In genomic region chr9:28915256-28915930, GRCh38 we compare ENCODE assay signal across 23 cellular contexts.
DNase-seq lines count a peak whose midpoint lies in the region; ATAC-seq, FAIRE-seq and TF ChIP-seq lines count a peak whose summit lies in the region.
"Had no signal": no experiment of that assay in that cellular context is flagged by ENCODE, and none has a peak within 500 bp of the region (broad histone marks: within the 10 kb centered on the region; RNA-seq: fewer than 3 reads in every experiment).

No MANE protein-coding gene starts in this region.

- H3K9ac ChIP-seq in HUES48 (ENCODE audit: low read depth, low read length) (no peak overlapping the region), colonic mucosa (ENCODE audit: low read depth in 2 of 2, low read length in 2 of 2) (no peak overlapping the region)

- FAIRE-seq in HTR-8/SVneo (lab: Jason Lieb, UNC) = no peak
- FAIRE-seq: G401.6 had no signal

- H3K4me3 ChIP-seq in HUES48 (ENCODE audit: low read depth, low read length) = no peak overlapping the region
- no peak overlapping the region for H3K4me3 ChIP-seq in colonic mucosa
- no peak overlapping the region for H3K4me3 ChIP-seq in left lung
- H3K4me3 ChIP-seq: lung had no signal

- peak; percentile 84 for ATAC-seq in left lung
- ATAC-seq in HG03354 (IDR thresholded peaks at IDR 0.05; ENCODE audit: poor library complexity, severe bottlenecking, unreplicated experiment) = no peak
- ATAC-seq in HG03045 (IDR thresholded peaks at IDR 0.05; ENCODE audit: unreplicated experiment) = no peak
- ATAC-seq: right cardiac atrium, WTC11 had no signal

- H3K27me3 ChIP-seq in HUES48 (ENCODE audit: control insufficient read depth, insufficient read depth, low read length) (no peaks in the 10 kb centered on the region), colonic mucosa (no peaks in the 10 kb centered on the region), left lung (no peaks in the 10 kb centered on the region)

- H3K9me3 ChIP-seq in HUES48 (ENCODE audit: control insufficient read depth, insufficient read depth, low read length) (peaks cover 6% of the 10 kb centered on the region), colonic mucosa (no peaks in the 10 kb centered on the region), left lung (no peaks in the 10 kb centered on the region)

- peak; percentile 43 for DNase-seq in A172 (ENCODE audit: low spot score)
- DNase-seq in colonic mucosa = peak; percentile 62
- DNase-seq in left lung = no peak
- no peak for DNase-seq in HTR-8/SVneo (ENCODE audit: insufficient read length, low spot score)
- no peak for DNase-seq in activated effector memory CD4-positive, alpha-beta T cell treated with anti-CD3 and anti-CD28 coated beads, Interleukin-2, amount 50 U/mL, for 16 hours
- DNase-seq: activated CD4-positive, alpha-beta memory T cell treated with anti-CD3 and anti-CD28 coated beads for 36 hours; activated naive CD4-positive, alpha-beta T cell; activated T-cell treated with anti-CD3 and anti-CD28 coated beads for 4 hours; amygdala; C1 segment of cervical spinal cord; effector CD8-positive, alpha-beta T cell; HFFc6; naive B cell; NCI-H1694 treated with DMSO at 0.1 percent for 48 hours; NCI-H774; occipital lobe; right cardiac atrium had no signal

- H3K36me3 ChIP-seq in HUES48 (ENCODE audit: control insufficient read depth, insufficient read depth, low read length) (no peaks in the 10 kb centered on the region), colonic mucosa (no peaks in the 10 kb centered on the region), left lung (no peaks in the 10 kb centered on the region)

- intact Hi-C loops in colonic mucosa (cut with DNase I) (no loop called here), left lung (cut with DNase I) (no loop called here)

- H3K27ac ChIP-seq in HUES48 (ENCODE audit: low read depth, low read length) (peak overlapping the region; percentile 21), colonic mucosa (peak overlapping the region; percentile 42), left lung (no peak overlapping the region)

- no peaks in the 10 kb centered on the region for H3K4me1 ChIP-seq in HUES48 (ENCODE audit: control insufficient read depth, insufficient read depth, low read length)
- H3K4me1 ChIP-seq in colonic mucosa = no peaks in the 10 kb centered on the region
- no peaks in the 10 kb centered on the region for H3K4me1 ChIP-seq in left lung

- no peak for TF ChIP-seq CTCF in colonic mucosa (IDR thresholded peaks at IDR 0.05)
- no peak for TF ChIP-seq CTCF in left lung (IDR thresholded peaks at IDR 0.05)

Comparison
In these comparisons a context has a peak if more than half of its experiments do, and no peak if none do; other contexts are left out.
1. DNase-seq: peak in A172 (single experiment) and colonic mucosa (single experiment); none in left lung (0 of 2), HTR-8/SVneo (single experiment) and activated effector memory CD4-positive, alpha-beta T cell treated with anti-CD3 and anti-CD28 coated beads, Interleukin-2, amount 50 U/mL, for 16 hours (single experiment).
2. H3K27ac ChIP-seq: peak in HUES48 (single experiment) and colonic mucosa (single experiment); none in left lung (0 of 2).